24 cellular contexts compared by ENCODE assay signal in the genomic region with DNA sequence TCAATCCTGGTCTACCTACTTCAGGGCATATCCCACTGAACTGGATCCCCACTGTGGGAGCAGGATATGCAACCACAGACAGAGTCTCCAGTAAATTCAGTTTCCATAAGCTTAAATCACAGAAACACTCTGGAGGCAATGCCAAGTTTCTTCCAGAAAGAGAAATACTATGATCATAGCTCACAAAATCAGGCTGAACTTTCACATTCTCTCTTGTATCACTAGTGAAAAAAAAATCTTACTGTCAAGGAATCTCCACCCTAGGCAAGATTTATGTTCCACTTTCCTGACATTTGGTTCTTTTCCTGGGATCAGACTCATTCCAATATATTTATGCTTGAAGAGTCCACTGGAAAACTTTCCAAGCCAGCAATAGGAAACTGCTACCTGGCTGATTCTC.
"Had no signal": no experiment of that assay in that cellular context is flagged by ENCODE, and none has a peak within 500 bp of the region (broad histone marks: within the 10 kb centered on the region; RNA-seq: fewer than 3 reads in every experiment).

No MANE protein-coding gene starts in this region.

- ATAC-seq: esophagus mucosa; gastrocnemius medialis; left lobe of liver; mucosa of descending colon; naive thymus-derived CD4-positive, alpha-beta T cell; psoas muscle; right cardiac atrium; stimulated activated effector memory CD8-positive, alpha-beta T cell treated with anti-CD3 and anti-CD28 coated beads, Interleukin-12 subunit alpha, Interleukin-12 subunit beta, amount 100 ng/mL, for 72 hours had no signal

- H3K4me3 ChIP-seq: dorsolateral prefrontal cortex, gastrocnemius medialis, lung, mucosa of descending colon, ovary, psoas muscle, sigmoid colon, stomach, thyroid gland had no signal

- DNase-seq: dorsolateral prefrontal cortex; effector CD4-positive, alpha-beta T cell; endodermal cell; gastrocnemius medialis; head of caudate nucleus; mucosa of descending colon; naive thymus-derived CD4-positive, alpha-beta T cell; nephron progenitor cell; nucleus accumbens; ovary; posterior cingulate gyrus; psoas muscle; right cardiac atrium; sigmoid colon; stimulated activated CD4-positive, alpha-beta T cell treated with anti-CD3 and anti-CD28 coated beads, Interleukin-2, amount 100 ng/mL, for 24 hours; stimulated activated CD4-positive, alpha-beta T cell treated with anti-CD3 and anti-CD28 coated beads, Interleukin-4, amount 100 ng/mL, for 24 hours; stimulated activated naive CD4-positive, alpha-beta T cell treated with Interleukin-2 at 50 U/mL for 16 hours; stomach; thyroid gland; trophoblast cell had no signal
